1 cellular context compared by ENCODE assay signal in the genomic region with DNA sequence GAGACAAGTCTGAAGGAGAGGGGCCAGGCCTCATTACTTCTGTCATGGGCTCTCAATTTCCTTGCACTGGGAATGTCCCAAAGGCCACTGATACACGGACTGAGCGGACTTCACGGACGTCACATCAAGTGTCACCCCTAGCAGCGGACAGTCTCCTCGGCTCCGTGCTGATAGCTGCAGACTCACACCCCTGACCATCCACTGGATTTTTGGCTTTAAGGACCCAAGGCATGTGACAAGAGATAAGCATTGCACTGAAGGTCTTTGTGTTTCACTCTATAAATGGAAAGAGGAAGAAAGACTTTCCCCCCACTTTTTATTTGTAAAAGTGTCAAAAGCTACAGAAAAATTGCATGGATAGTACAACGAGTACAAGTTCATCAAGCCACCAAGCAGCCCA.
TF ChIP-seq lines count a peak whose summit lies in the region.

No MANE protein-coding gene starts in this region.

TF ChIP-seq in K562, 482 proteins besides CTCF, POLR2A, EP300 and RAD21 (continues in another document):
- TF ChIP-seq ZNF282 (CRISPR knock-in tag; IDR thresholded peaks at IDR 0.05) (no peak), SIX5 (IDR thresholded peaks at IDR 0.05; ENCODE audit: borderline replicate concordance in 1 of 2, insufficient read depth in 1 of 2, low read depth in 1 of 2, low read length in 2 of 2) (no peak), MAFG (tag; conservative IDR thresholded peaks at IDR 0.05) (0 out of 2 replicates have a peak, but pooled peaks have one; percentile 5), L3MBTL2 (IDR thresholded peaks at IDR 0.05) (peak; percentile 93), TCF3 (CRISPR knock-in tag; IDR thresholded peaks at IDR 0.05) (peak; percentile 75), CBFA2T3 (IDR thresholded peaks at IDR 0.05) (peak; percentile 49), EGR1 (conservative IDR thresholded peaks at IDR 0.05) (no peak), NCOR1 (IDR thresholded peaks at IDR 0.05) (peak; percentile 34; the same call in 1 of the 2 replicates), RBM14 (IDR thresholded peaks at IDR 0.05; ENCODE audit: borderline replicate concordance, insufficient read depth, low read depth, low read length) (no peak), ZC3H8 (IDR thresholded peaks at IDR 0.05) (no peak), ZNF239 (CRISPR knock-in tag; IDR thresholded peaks at IDR 0.05) (0 out of 2 replicates have a peak, but pooled peaks have one; percentile 18), CTBP1 (IDR thresholded peaks at IDR 0.05; ENCODE audit: borderline replicate concordance) (peak; percentile 77; the same call in 1 of the 2 replicates), MAZ (CRISPR knock-in tag; conservative IDR thresholded peaks at IDR 0.05 in 1 of 2, IDR thresholded peaks at IDR 0.05 in 1 of 2) (0 out of 4 replicates have a peak, but pooled peaks have one; percentile 16 to 25), KLF16 (IDR thresholded peaks at IDR 0.05) (no peak), JUND (IDR thresholded peaks at IDR 0.05; ENCODE audit: borderline replicate concordance, low read depth, low read length) (peak; percentile 47; the same call in 1 of the 2 replicates), JUND (tag; IDR thresholded peaks at IDR 0.05; ENCODE audit: borderline replicate concordance, low read depth, low read length) (peak; percentile 34; the same call in 1 of the 3 replicates), HDAC8 (tag; IDR thresholded peaks at IDR 0.05) (no peak), CREM (IDR thresholded peaks at IDR 0.05; ENCODE audit: low read depth) (peak; percentile 66; the same call in 1 of the 2 replicates), HDAC2 (IDR thresholded peaks at IDR 0.05) (0 out of 2 replicates have a peak, but pooled peaks have one; percentile 20), ARNT (IDR thresholded peaks at IDR 0.05) (no peak), SIRT6 (IDR thresholded peaks at IDR 0.05; ENCODE audit: low read depth, low read length) (no peak), GTF2E2 (tag; IDR thresholded peaks at IDR 0.05) (no peak), SMAD4 (CRISPR knock-in tag; conservative IDR thresholded peaks at IDR 0.05) (peak; percentile 52), TBL1XR1 (IDR thresholded peaks at IDR 0.05; ENCODE audit: low read length in 2 of 2) (0 out of 4 replicates have a peak, but pooled peaks of 1 of the 2 experiments have one; percentile 12), RFX1 (IDR thresholded peaks at IDR 0.05) (peak; percentile 36), BRCA1 (IDR thresholded peaks at IDR 0.05) (no peak), BRCA1 (CRISPR knock-in tag; IDR thresholded peaks at IDR 0.05) (no peak), MECOM (CRISPR knock-in tag; IDR thresholded peaks at IDR 0.05) (no peak)
- TF ChIP-seq, protein P1, sequence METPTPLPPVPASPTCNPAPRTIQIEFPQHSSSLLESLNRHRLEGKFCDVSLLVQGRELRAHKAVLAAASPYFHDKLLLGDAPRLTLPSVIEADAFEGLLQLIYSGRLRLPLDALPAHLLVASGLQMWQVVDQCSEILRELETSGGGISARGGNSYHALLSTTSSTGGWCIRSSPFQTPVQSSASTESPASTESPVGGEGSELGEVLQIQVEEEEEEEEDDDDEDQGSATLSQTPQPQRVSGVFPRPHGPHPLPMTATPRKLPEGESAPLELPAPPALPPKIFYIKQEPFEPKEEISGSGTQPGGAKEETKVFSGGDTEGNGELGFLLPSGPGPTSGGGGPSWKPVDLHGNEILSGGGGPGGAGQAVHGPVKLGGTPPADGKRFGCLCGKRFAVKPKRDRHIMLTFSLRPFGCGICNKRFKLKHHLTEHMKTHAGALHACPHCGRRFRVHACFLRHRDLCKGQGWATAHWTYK (CRISPR knock-in tag; IDR thresholded peaks at IDR 0.05): 0 out of 2 replicates have a peak, but pooled peaks have one; percentile 26
- TF ChIP-seq, protein P2, sequence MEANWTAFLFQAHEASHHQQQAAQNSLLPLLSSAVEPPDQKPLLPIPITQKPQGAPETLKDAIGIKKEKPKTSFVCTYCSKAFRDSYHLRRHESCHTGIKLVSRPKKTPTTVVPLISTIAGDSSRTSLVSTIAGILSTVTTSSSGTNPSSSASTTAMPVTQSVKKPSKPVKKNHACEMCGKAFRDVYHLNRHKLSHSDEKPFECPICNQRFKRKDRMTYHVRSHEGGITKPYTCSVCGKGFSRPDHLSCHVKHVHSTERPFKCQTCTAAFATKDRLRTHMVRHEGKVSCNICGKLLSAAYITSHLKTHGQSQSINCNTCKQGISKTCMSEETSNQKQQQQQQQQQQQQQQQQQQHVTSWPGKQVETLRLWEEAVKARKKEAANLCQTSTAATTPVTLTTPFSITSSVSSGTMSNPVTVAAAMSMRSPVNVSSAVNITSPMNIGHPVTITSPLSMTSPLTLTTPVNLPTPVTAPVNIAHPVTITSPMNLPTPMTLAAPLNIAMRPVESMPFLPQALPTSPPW (CRISPR knock-in tag; IDR thresholded peaks at IDR 0.05): no peak; the same call in 1 of the 2 replicates
- TF ChIP-seq, protein P3, sequence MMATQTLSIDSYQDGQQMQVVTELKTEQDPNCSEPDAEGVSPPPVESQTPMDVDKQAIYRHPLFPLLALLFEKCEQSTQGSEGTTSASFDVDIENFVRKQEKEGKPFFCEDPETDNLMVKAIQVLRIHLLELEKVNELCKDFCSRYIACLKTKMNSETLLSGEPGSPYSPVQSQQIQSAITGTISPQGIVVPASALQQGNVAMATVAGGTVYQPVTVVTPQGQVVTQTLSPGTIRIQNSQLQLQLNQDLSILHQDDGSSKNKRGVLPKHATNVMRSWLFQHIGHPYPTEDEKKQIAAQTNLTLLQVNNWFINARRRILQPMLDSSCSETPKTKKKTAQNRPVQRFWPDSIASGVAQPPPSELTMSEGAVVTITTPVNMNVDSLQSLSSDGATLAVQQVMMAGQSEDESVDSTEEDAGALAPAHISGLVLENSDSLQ (IDR thresholded peaks at IDR 0.05): peak; percentile 71; the same call in 1 of the 2 replicates
- TF ChIP-seq, protein P4, sequence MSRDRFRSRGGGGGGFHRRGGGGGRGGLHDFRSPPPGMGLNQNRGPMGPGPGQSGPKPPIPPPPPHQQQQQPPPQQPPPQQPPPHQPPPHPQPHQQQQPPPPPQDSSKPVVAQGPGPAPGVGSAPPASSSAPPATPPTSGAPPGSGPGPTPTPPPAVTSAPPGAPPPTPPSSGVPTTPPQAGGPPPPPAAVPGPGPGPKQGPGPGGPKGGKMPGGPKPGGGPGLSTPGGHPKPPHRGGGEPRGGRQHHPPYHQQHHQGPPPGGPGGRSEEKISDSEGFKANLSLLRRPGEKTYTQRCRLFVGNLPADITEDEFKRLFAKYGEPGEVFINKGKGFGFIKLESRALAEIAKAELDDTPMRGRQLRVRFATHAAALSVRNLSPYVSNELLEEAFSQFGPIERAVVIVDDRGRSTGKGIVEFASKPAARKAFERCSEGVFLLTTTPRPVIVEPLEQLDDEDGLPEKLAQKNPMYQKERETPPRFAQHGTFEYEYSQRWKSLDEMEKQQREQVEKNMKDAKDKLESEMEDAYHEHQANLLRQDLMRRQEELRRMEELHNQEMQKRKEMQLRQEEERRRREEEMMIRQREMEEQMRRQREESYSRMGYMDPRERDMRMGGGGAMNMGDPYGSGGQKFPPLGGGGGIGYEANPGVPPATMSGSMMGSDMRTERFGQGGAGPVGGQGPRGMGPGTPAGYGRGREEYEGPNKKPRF (IDR thresholded peaks at IDR 0.05; ENCODE audit: low read depth, low read length): no peak
- TF ChIP-seq, protein P5, sequence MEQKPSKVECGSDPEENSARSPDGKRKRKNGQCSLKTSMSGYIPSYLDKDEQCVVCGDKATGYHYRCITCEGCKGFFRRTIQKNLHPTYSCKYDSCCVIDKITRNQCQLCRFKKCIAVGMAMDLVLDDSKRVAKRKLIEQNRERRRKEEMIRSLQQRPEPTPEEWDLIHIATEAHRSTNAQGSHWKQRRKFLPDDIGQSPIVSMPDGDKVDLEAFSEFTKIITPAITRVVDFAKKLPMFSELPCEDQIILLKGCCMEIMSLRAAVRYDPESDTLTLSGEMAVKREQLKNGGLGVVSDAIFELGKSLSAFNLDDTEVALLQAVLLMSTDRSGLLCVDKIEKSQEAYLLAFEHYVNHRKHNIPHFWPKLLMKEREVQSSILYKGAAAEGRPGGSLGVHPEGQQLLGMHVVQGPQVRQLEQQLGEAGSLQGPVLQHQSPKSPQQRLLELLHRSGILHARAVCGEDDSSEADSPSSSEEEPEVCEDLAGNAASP (IDR thresholded peaks at IDR 0.05): no peak
- TF ChIP-seq, protein P6, sequence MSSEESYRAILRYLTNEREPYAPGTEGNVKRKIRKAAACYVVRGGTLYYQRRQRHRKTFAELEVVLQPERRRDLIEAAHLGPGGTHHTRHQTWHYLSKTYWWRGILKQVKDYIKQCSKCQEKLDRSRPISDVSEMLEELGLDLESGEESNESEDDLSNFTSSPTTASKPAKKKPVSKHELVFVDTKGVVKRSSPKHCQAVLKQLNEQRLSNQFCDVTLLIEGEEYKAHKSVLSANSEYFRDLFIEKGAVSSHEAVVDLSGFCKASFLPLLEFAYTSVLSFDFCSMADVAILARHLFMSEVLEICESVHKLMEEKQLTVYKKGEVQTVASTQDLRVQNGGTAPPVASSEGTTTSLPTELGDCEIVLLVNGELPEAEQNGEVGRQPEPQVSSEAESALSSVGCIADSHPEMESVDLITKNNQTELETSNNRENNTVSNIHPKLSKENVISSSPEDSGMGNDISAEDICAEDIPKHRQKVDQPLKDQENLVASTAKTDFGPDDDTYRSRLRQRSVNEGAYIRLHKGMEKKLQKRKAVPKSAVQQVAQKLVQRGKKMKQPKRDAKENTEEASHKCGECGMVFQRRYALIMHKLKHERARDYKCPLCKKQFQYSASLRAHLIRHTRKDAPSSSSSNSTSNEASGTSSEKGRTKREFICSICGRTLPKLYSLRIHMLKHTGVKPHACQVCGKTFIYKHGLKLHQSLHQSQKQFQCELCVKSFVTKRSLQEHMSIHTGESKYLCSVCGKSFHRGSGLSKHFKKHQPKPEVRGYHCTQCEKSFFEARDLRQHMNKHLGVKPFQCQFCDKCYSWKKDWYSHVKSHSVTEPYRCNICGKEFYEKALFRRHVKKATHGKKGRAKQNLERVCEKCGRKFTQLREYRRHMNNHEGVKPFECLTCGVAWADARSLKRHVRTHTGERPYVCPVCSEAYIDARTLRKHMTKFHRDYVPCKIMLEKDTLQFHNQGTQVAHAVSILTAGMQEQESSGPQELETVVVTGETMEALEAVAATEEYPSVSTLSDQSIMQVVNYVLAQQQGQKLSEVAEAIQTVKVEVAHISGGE (CRISPR knock-in tag; IDR thresholded peaks at IDR 0.05): 0 out of 6 replicates have a peak, but pooled peaks of 1 of the 3 experiments have one; percentile 38
- TF ChIP-seq, protein P7, sequence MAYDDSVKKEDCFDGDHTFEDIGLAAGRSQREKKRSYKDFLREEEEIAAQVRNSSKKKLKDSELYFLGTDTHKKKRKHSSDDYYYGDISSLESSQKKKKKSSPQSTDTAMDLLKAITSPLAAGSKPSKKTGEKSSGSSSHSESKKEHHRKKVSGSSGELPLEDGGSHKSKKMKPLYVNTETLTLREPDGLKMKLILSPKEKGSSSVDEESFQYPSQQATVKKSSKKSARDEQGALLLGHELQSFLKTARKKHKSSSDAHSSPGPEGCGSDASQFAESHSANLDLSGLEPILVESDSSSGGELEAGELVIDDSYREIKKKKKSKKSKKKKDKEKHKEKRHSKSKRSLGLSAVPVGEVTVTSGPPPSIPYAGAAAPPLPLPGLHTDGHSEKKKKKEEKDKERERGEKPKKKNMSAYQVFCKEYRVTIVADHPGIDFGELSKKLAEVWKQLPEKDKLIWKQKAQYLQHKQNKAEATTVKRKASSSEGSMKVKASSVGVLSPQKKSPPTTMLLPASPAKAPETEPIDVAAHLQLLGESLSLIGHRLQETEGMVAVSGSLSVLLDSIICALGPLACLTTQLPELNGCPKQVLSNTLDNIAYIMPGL (CRISPR knock-in tag; IDR thresholded peaks at IDR 0.05): no peak
- TF ChIP-seq, protein P8, sequence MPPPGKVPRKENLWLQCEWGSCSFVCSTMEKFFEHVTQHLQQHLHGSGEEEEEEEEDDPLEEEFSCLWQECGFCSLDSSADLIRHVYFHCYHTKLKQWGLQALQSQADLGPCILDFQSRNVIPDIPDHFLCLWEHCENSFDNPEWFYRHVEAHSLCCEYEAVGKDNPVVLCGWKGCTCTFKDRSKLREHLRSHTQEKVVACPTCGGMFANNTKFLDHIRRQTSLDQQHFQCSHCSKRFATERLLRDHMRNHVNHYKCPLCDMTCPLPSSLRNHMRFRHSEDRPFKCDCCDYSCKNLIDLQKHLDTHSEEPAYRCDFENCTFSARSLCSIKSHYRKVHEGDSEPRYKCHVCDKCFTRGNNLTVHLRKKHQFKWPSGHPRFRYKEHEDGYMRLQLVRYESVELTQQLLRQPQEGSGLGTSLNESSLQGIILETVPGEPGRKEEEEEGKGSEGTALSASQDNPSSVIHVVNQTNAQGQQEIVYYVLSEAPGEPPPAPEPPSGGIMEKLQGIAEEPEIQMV (tag; conservative IDR thresholded peaks at IDR 0.05; ENCODE audit: low read depth): no peak
- TF ChIP-seq, protein P9, sequence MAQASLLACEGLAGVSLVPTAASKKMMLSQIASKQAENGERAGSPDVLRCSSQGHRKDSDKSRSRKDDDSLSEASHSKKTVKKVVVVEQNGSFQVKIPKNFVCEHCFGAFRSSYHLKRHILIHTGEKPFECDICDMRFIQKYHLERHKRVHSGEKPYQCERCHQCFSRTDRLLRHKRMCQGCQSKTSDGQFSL (CRISPR knock-in tag; IDR thresholded peaks at IDR 0.05): no peak
- TF ChIP-seq, protein P9 (tag; IDR thresholded peaks at IDR 0.05): no peak
- TF ChIP-seq, protein P10, sequence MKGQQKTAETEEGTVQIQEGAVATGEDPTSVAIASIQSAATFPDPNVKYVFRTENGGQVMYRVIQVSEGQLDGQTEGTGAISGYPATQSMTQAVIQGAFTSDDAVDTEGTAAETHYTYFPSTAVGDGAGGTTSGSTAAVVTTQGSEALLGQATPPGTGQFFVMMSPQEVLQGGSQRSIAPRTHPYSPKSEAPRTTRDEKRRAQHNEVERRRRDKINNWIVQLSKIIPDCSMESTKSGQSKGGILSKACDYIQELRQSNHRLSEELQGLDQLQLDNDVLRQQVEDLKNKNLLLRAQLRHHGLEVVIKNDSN (CRISPR knock-in tag; IDR thresholded peaks at IDR 0.05): peak; percentile 72
- TF ChIP-seq, protein P11, sequence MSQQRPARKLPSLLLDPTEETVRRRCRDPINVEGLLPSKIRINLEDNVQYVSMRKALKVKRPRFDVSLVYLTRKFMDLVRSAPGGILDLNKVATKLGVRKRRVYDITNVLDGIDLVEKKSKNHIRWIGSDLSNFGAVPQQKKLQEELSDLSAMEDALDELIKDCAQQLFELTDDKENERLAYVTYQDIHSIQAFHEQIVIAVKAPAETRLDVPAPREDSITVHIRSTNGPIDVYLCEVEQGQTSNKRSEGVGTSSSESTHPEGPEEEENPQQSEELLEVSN (IDR thresholded peaks at IDR 0.05; ENCODE audit: borderline replicate concordance in 1 of 2, extremely low read depth in 1 of 2, insufficient read depth in 1 of 2, insufficient read length in 1 of 2, low read depth in 1 of 2, low read length in 1 of 2, poor library complexity in 1 of 2, severe bottlenecking in 1 of 2): peak in 1 of 2 experiments; percentile 11
- TF ChIP-seq, protein P12, sequence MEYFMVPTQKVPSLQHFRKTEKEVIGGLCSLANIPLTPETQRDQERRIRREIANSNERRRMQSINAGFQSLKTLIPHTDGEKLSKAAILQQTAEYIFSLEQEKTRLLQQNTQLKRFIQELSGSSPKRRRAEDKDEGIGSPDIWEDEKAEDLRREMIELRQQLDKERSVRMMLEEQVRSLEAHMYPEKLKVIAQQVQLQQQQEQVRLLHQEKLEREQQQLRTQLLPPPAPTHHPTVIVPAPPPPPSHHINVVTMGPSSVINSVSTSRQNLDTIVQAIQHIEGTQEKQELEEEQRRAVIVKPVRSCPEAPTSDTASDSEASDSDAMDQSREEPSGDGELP (CRISPR knock-in tag; IDR thresholded peaks at IDR 0.05; ENCODE audit: borderline replicate concordance): peak; percentile 34; the same call in 1 of the 2 replicates
